ENCODE assay signal across 8 cellular contexts in the genomic region with DNA sequence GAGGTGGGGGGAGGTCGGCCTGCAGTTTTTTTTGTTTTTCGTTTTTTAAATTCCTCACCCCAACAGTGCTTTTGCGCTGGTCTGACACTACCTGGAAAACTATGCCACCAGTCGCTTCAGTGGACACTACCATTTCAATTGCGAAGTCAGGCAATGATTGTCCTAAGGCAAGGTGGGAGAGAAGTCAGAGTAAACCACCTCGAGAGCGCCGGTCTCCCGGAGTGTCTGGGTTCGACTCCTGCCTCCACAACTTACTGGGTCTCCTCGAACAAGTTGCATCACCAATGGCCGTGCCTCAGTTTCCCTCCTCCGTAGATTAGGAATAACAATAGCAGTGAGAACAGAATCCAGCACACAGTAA. TPM values are rescaled to one million over a fixed set of nuclear protein-coding genes. Genes with fewer than 3 reads are reported as not detected.
DNase-seq lines count a peak whose midpoint lies in the region; ATAC-seq, FAIRE-seq and TF ChIP-seq lines count a peak whose summit lies in the region.

No MANE protein-coding gene starts in this region.

- peak overlapping the region; percentile 65 for H2AFZ ChIP-seq in HepG2 (ENCODE audit: low read length)

- POLR2A ChIA-PET in HepG2 (lab: Yijun Ruan, JAX): no interaction called here

- in situ Hi-C loops in HepG2 (cut with HindIII; ENCODE audit: extremely low pct_ligation_motif_present, low pct_unique_long_range_greater_than_20kb): no loop called here

- H3K36me3 ChIP-seq in breast epithelium (no peaks in the 10 kb centered on the region), HepG2 (replicated peaks in 1 of 2; ENCODE audit: control insufficient read depth in 1 of 2, insufficient read depth in 2 of 2, low read length in 2 of 2) (no peaks in the 10 kb centered on the region), subcutaneous abdominal adipose tissue (ENCODE audit: control insufficient read depth in 5 of 5, insufficient read depth in 5 of 5, low read length in 5 of 5) (no peaks in the 10 kb centered on the region)

- no TSS peak for BruUV-seq in HepG2 (replicated peaks; lab: Mats Ljungman, UMichigan)

- DNase-seq in NCI-H2171 treated with DMSO at 0.1 percent for 48 hours (lab: John Stamatoyannopoulos, UW) (peak; percentile 38), NCI-H2171 (lab: John Stamatoyannopoulos, UW) (no peak), breast epithelium (ENCODE audit: low spot score in 2 of 2) (no peak), HepG2 (ENCODE audit: low spot score) (no peak), NCI-H748 treated with DMSO at 0.1 percent for 48 hours (lab: John Stamatoyannopoulos, UW) (no peak), A172 (ENCODE audit: low spot score) (no peak)

- FAIRE-seq in HepG2 (lab: Jason Lieb, UNC): no peak

- H4K20me1 ChIP-seq in HepG2 (ENCODE audit: insufficient read depth, low read length): no peaks in the 10 kb centered on the region

- H3K4me3 ChIP-seq in breast epithelium (peak overlapping the region; percentile 56 to 78 (median 73)), HepG2 (replicated peaks in 1 of 3; ENCODE audit: insufficient read depth in 1 of 3, low read depth in 2 of 3, low read length in 3 of 3) (peak overlapping the region; percentile 76 to 93 (median 91)), subcutaneous abdominal adipose tissue (ENCODE audit: low read depth in 1 of 5, low read length in 5 of 5) (peak overlapping the region; percentile 63 to 87 (median 71))

- WGBS in HepG2 (ENCODE audit: low lambda C conversion rate): 22% methylated on average over 13 of the region's 13 CpGs

- no peaks in the 10 kb centered on the region for H3K27me3 ChIP-seq in breast epithelium
- no peaks in the 10 kb centered on the region; a peak in 1 of 5 replicates for H3K27me3 ChIP-seq in HepG2 (ENCODE audit: control insufficient read depth in 1 of 2, insufficient read depth in 2 of 2, low read length in 2 of 2)
- H3K27me3 ChIP-seq in subcutaneous abdominal adipose tissue (ENCODE audit: control insufficient read depth in 5 of 5, insufficient read depth in 4 of 5, low read length in 5 of 5): peaks cover 0 to 7% (median 2%) of the 10 kb centered on the region in 5 donors

- ATAC-seq in HepG2 (peak; percentile 38), GM21360 (IDR thresholded peaks at IDR 0.05; ENCODE audit: unreplicated experiment) (no peak)

- no peaks in the 10 kb centered on the region for H3K79me2 ChIP-seq in HepG2 (ENCODE audit: insufficient read depth, low read length)

- H3K27ac ChIP-seq in breast epithelium: peak overlapping the region; percentile 38 to 68
- peak overlapping the region; percentile 62 for H3K27ac ChIP-seq in HepG2 (ENCODE audit: extremely low read length, insufficient read depth, low read length)
- H3K27ac ChIP-seq in subcutaneous abdominal adipose tissue (ENCODE audit: low read depth, low read length): no peak overlapping the region

- TF ChIP-seq EP300 in HepG2 (IDR thresholded peaks at IDR 0.05; ENCODE audit: low read depth in 2 of 2, low read length in 2 of 2): no peak
- no peak for TF ChIP-seq EP300 in HepG2 (CRISPR knock-in tag; IDR thresholded peaks at IDR 0.05; ENCODE audit: borderline replicate concordance)

- no peak for TF ChIP-seq CTCF in breast epithelium (IDR thresholded peaks at IDR 0.05)
- TF ChIP-seq CTCF in HepG2 (CRISPR knock-in tag; IDR thresholded peaks at IDR 0.05): no peak

- H3K9me3 ChIP-seq in breast epithelium (no peaks in the 10 kb centered on the region), HepG2 (ENCODE audit: low read length) (no peaks in the 10 kb centered on the region), subcutaneous abdominal adipose tissue (ENCODE audit: control insufficient read depth in 5 of 5, low read length in 5 of 5) (peaks cover 0 to 7% (median 0%) of the 10 kb centered on the region in 5 donors)

- no peaks in the 10 kb centered on the region for H3K4me1 ChIP-seq in breast epithelium
- peaks cover 43% of the 10 kb centered on the region for H3K4me1 ChIP-seq in HepG2 (ENCODE audit: insufficient read depth, low read length)
- peaks cover 0 to 13% (median 12%) of the 10 kb centered on the region in 5 donors for H3K4me1 ChIP-seq in subcutaneous abdominal adipose tissue (ENCODE audit: control insufficient read depth in 5 of 5, insufficient read depth in 5 of 5, low read length in 5 of 5)

- TF ChIP-seq POLR2A in breast epithelium (IDR thresholded peaks at IDR 0.05) (no peak), HepG2 (IDR thresholded peaks at IDR 0.05; ENCODE audit: insufficient read depth in 1 of 2, low read depth in 2 of 2, low read length in 2 of 2) (no peak)

- H3K9ac ChIP-seq in HepG2 (ENCODE audit: insufficient read depth, low read depth, low read length) (peak overlapping the region; percentile 78), subcutaneous abdominal adipose tissue (ENCODE audit: low read length in 5 of 5) (peak overlapping the region in 4 of 5 donors; percentile 67 to 75 (median 70))

- TF ChIP-seq RAD21 in HepG2 (CRISPR knock-in tag; IDR thresholded peaks at IDR 0.05): no peak

- CTCF ChIA-PET in HepG2 (lab: Yijun Ruan, JAX; ENCODE audit: low intra/inter-chr PET ratio, low total read pairs): no interaction called here

- H3K4me2 ChIP-seq in HepG2 (ENCODE audit: low read depth, low read length): peak overlapping the region; percentile 98

- intact Hi-C loops in breast epithelium (cut with DNase I; ENCODE audit: low total_unique reads) (no loop called here), HepG2 (cut with micrococcal nuclease; ENCODE audit: unreplicated experiment) (no loop called here)

TF ChIP-seq in HepG2, 621 proteins besides CTCF, POLR2A, EP300 and RAD21 (continues in another document):
- TF ChIP-seq ZBTB1 (CRISPR knock-in tag; IDR thresholded peaks at IDR 0.05; ENCODE audit: borderline replicate concordance) (no peak), ZBTB10 (CRISPR knock-in tag; IDR thresholded peaks at IDR 0.05; ENCODE audit: borderline replicate concordance) (no peak), NR1H2 (CRISPR knock-in tag; IDR thresholded peaks at IDR 0.05; ENCODE audit: borderline replicate concordance, low read depth) (no peak), CEBPB (IDR thresholded peaks at IDR 0.05; ENCODE audit: borderline replicate concordance, low read depth, low read length) (no peak), KAT8 (CRISPR knock-in tag; IDR thresholded peaks at IDR 0.05) (no peak), ZNF788 (CRISPR knock-in tag; IDR thresholded peaks at IDR 0.05; ENCODE audit: borderline replicate concordance) (0 out of 2 replicates have a peak, but pooled peaks have one; percentile 8), TBX2 (CRISPR knock-in tag; IDR thresholded peaks at IDR 0.05; ENCODE audit: borderline replicate concordance) (no peak), PAX8 (CRISPR knock-in tag; IDR thresholded peaks at IDR 0.05; ENCODE audit: borderline replicate concordance) (no peak), MLX (CRISPR knock-in tag; IDR thresholded peaks at IDR 0.05) (no peak)

RNA-seq across cellular contexts. Expression of gene SLC44A3, which starts 0.6 kb away (rescaled TPM):
- total RNA-seq in breast epithelium: 10 to 100 TPM in 2 of 3 donors, 1 to 10 TPM in 1; 2.1 to 12.6 (median 10.5) TPM
- 3.8 and 6.8 TPM in 2 replicates for total RNA-seq in HepG2 (2016; rRNA removed; fragmentation: Illumina TruSeq; extraction: Trizol)
- total RNA-seq in HepG2 (2016; cell fraction: cytosol; rRNA removed; fragmentation: Illumina TruSeq; extraction: Trizol; ENCODE audit: low read depth): 2.6 and 3.7 TPM in 2 replicates
- total RNA-seq in HepG2 (2016; cell fraction: insoluble cytoplasmic fraction; rRNA removed; fragmentation: Illumina TruSeq; extraction: Trizol): 3.9 and 7.2 TPM in 2 replicates
- total RNA-seq in HepG2 (2016; cell fraction: membrane; rRNA removed; fragmentation: Illumina TruSeq; extraction: Trizol): 4.5 and 5.9 TPM in 2 replicates
- total RNA-seq in HepG2 (2016; cell fraction: nucleus; rRNA removed; fragmentation: Illumina TruSeq; extraction: Trizol): 6.0 and 9.9 TPM in 2 replicates
- polyA plus RNA-seq in HepG2 (2011; rRNA removed): 11.7 and 14.1 TPM in 2 replicates
- 8.5 and 11.2 TPM in 2 replicates for polyA plus RNA-seq in HepG2 (2011; cell fraction: cytosol; rRNA removed)
- 8.0 and 8.6 TPM in 2 replicates for polyA plus RNA-seq in HepG2 (2011; cell fraction: nucleus; rRNA removed)
- 6.3 and 7.4 TPM in 2 replicates for polyA plus RNA-seq in HepG2 (2012)
- polyA plus RNA-seq in HepG2 (2016; cell fraction: cytosol; fragmentation: Illumina TruSeq; extraction: Trizol; ENCODE audit: low read depth): 2.7 and 3.5 TPM in 2 replicates
- polyA plus RNA-seq in HepG2 (2016; cell fraction: insoluble cytoplasmic fraction; fragmentation: Illumina TruSeq; extraction: Trizol; ENCODE audit: low read depth): 5.4 and 5.5 TPM in 2 replicates
- 5.3 and 5.4 TPM in 2 replicates for polyA plus RNA-seq in HepG2 (2016; cell fraction: membrane; fragmentation: Illumina TruSeq; extraction: Trizol; ENCODE audit: low read depth)
- polyA plus RNA-seq in HepG2 (2016; cell fraction: nucleus; fragmentation: Illumina TruSeq; extraction: Trizol; ENCODE audit: insufficient read depth, low read depth): 12.5 and 12.7 TPM in 2 replicates
- 0.47 and 12.2 TPM in 2 replicates for polyA minus RNA-seq in HepG2 (2011; rRNA and poly(A)+ RNA removed; ENCODE audit: low replicate concordance)
- polyA minus RNA-seq in HepG2 (2011; cell fraction: cytosol; rRNA and poly(A)+ RNA removed): 4.6 and 6.4 TPM in 2 replicates
- 14.4 and 16.9 TPM in 2 replicates for polyA minus RNA-seq in HepG2 (2011; cell fraction: nucleus; rRNA and poly(A)+ RNA removed)
- 0.10 TPM in 1 of 2 replicates, not detected in the other for total RNA-seq in A172 (2014; rRNA removed; shearing (Covaris generic))
